17 cellular contexts compared by ENCODE assay signal in genomic region chr3:57777774-57778173, GRCh38. TPM values are rescaled to one million over a fixed set of nuclear protein-coding genes. Genes with fewer than 3 reads are reported as not detected.
DNase-seq lines count a peak whose midpoint lies in the region; ATAC-seq and TF ChIP-seq lines count a peak whose summit lies in the region.
"Had no signal": no experiment of that assay in that cellular context is flagged by ENCODE, and none has a peak within 500 bp of the region (broad histone marks: within the 10 kb centered on the region; RNA-seq: fewer than 3 reads in every experiment).

No MANE protein-coding gene starts in this region.

- in situ Hi-C loops in GM23248 (cut with MboI) = no loop called here

- H3K27me3 Mint-ChIP-seq in osteocyte (ENCODE audit: unreplicated experiment) = no peaks in the 10 kb centered on the region
- no peaks in the 10 kb centered on the region for H3K27me3 Mint-ChIP-seq in activated naive CD4-positive, alpha-beta T cell treated with anti-CD3 and anti-CD28 coated beads for 36 hours (ENCODE audit: low read depth)
- H3K27me3 Mint-ChIP-seq: B cell; CD4-positive, alpha-beta T cell had no signal

- ATAC-seq in gastroesophageal sphincter = no peak
- ATAC-seq: PC-3 had no signal

- H3K4me1 ChIP-seq in GM23248 (ENCODE audit: insufficient read depth) (peaks cover 7% of the 10 kb centered on the region; the same call in 1 of the 2 replicates), gastroesophageal sphincter (peaks cover 0 to 3% (median 0%) of the 10 kb centered on the region in 3 donors)

- TF ChIP-seq POLR2A in gastroesophageal sphincter (IDR thresholded peaks at IDR 0.05) = no peak

- no peaks in the 10 kb centered on the region for H3K27me3 ChIP-seq in GM23248 (replicated peaks; ENCODE audit: insufficient read depth)
- no peaks in the 10 kb centered on the region for H3K27me3 ChIP-seq in gastroesophageal sphincter

- H3K27ac Mint-ChIP-seq in osteocyte (ENCODE audit: unreplicated experiment) = peak overlapping the region; percentile 56
- no peak overlapping the region for H3K27ac Mint-ChIP-seq in activated naive CD4-positive, alpha-beta T cell treated with anti-CD3 and anti-CD28 coated beads for 36 hours
- H3K27ac Mint-ChIP-seq: B cell; CD4-positive, alpha-beta T cell had no signal

- H3K36me3 Mint-ChIP-seq in osteocyte (ENCODE audit: unreplicated experiment) = no peaks in the 10 kb centered on the region
- peaks cover 4% of the 10 kb centered on the region for H3K36me3 Mint-ChIP-seq in activated naive CD4-positive, alpha-beta T cell treated with anti-CD3 and anti-CD28 coated beads for 36 hours (ENCODE audit: low read depth)

- TF ChIP-seq CTCF in osteocyte (IDR thresholded peaks at IDR 0.05) = no peak
- TF ChIP-seq CTCF in gastroesophageal sphincter (IDR thresholded peaks at IDR 0.05) = no peak

- no peaks in the 10 kb centered on the region for H3K9me2 ChIP-seq in GM23248 (ENCODE audit: insufficient read depth)

- H3K9ac ChIP-seq in GM23248 (no peak overlapping the region), SK-N-MC (ENCODE audit: insufficient read length) (no peak overlapping the region)

- H2AFZ ChIP-seq in GM23248 = no peak overlapping the region

- H3K27ac ChIP-seq in GM23248 (0 out of 2 replicates have a peak overlapping the region, but pooled peaks have one; percentile 7), SK-N-MC (peak overlapping the region; percentile 77), epithelial cell of prostate (peak overlapping the region; percentile 47), gastroesophageal sphincter (no peak overlapping the region)

- peaks cover 11% of the 10 kb centered on the region for H3K4me1 Mint-ChIP-seq in osteocyte (ENCODE audit: unreplicated experiment)
- H3K4me1 Mint-ChIP-seq in activated naive CD4-positive, alpha-beta T cell treated with anti-CD3 and anti-CD28 coated beads for 36 hours (ENCODE audit: low read depth) = peaks cover 13% of the 10 kb centered on the region

- peaks cover 98% of the 10 kb centered on the region for H3K79me2 ChIP-seq in GM23248 (ENCODE audit: insufficient read depth)

- intact Hi-C loops in activated naive CD4-positive, alpha-beta T cell treated with anti-CD3 and anti-CD28 coated beads for 36 hours (cut with micrococcal nuclease) = no loop called here

- peaks cover 6% of the 10 kb centered on the region; the same call in 1 of the 2 replicates for H3F3A ChIP-seq in GM23248 (ENCODE audit: insufficient read depth)

- WGBS in GM23248 (ENCODE audit: low coverage in 1 of 2, low lambda C conversion rate in 2 of 2, missing lambda C conversion rate in 2 of 2), 2 experiments = 62 to 72% methylated on average over 3 of the region's 3 CpGs
- WGBS in gastroesophageal sphincter (ENCODE audit: low coverage in 1 of 2), 2 donors = 53 to 70% methylated on average over 3 of the region's 3 CpGs

- H3K36me3 ChIP-seq in GM23248 (ENCODE audit: low read depth) (no peaks in the 10 kb centered on the region), SK-N-MC (ENCODE audit: insufficient read depth, low read length) (no peaks in the 10 kb centered on the region), gastroesophageal sphincter (no peaks in the 10 kb centered on the region)

- H3K4me2 ChIP-seq in GM23248 (ENCODE audit: unreplicated experiment) = peak overlapping the region; percentile 26

- CTCF ChIA-PET in activated naive CD4-positive, alpha-beta T cell treated with anti-CD3 and anti-CD28 coated beads for 36 hours (lab: Charles Lee) = no interaction called here

- no peak overlapping the region for H3K4me3 Mint-ChIP-seq in osteocyte (ENCODE audit: unreplicated experiment)
- H3K4me3 Mint-ChIP-seq in activated naive CD4-positive, alpha-beta T cell treated with anti-CD3 and anti-CD28 coated beads for 36 hours = no peak overlapping the region
- H3K4me3 Mint-ChIP-seq: B cell; CD4-positive, alpha-beta T cell had no signal

- H3K4me3 ChIP-seq in GM23248 (no peak overlapping the region), SK-N-MC (peak overlapping the region; percentile 43; the same call in 1 of the 2 replicates), gastroesophageal sphincter (no peak overlapping the region)

- 0 out of 2 replicates have a peak, but pooled peaks cover 3% of the 10 kb centered on the region for H4K20me1 ChIP-seq in GM23248 (ENCODE audit: insufficient read depth)

- H3K9me3 Mint-ChIP-seq in osteocyte (ENCODE audit: unreplicated experiment) = no peaks in the 10 kb centered on the region
- no peaks in the 10 kb centered on the region for H3K9me3 Mint-ChIP-seq in activated naive CD4-positive, alpha-beta T cell treated with anti-CD3 and anti-CD28 coated beads for 36 hours
- H3K9me3 Mint-ChIP-seq: CD4-positive, alpha-beta T cell had no signal

- H3K9me3 ChIP-seq in GM23248 (ENCODE audit: low read depth) (no peaks in the 10 kb centered on the region), SK-N-MC (ENCODE audit: low read depth, low read length) (no peaks in the 10 kb centered on the region), gastroesophageal sphincter (no peaks in the 10 kb centered on the region)

- no peak for DNase-seq in GM23248
- no peak for DNase-seq in SK-N-MC (ENCODE audit: low read depth, low spot score)
- no peak for DNase-seq in epithelial cell of prostate (ENCODE audit: low read depth, low spot score)
- DNase-seq in osteocyte (ENCODE audit: extremely low spot score, unreplicated experiment) = no peak
- DNase-seq in anterior cingulate cortex (lab: John Stamatoyannopoulos, UW) = no peak
- DNase-seq in activated naive CD4-positive, alpha-beta T cell treated with anti-CD3 and anti-CD28 coated beads for 36 hours = no peak
- DNase-seq: ACHN; CD4-positive, alpha-beta T cell; DND-41; HCEC 1CT; NCI-H1436; NCI-H2081 treated with DMSO at 0.1 percent for 48 hours; NCI-H2227 treated with DMSO at 0.1 percent for 48 hours; NCI-H526; PC-3 had no signal

- TF ChIP-seq EP300 in gastroesophageal sphincter (IDR thresholded peaks at IDR 0.05) = no peak

RNA-seq across cellular contexts. Expression of gene SLMAP, which starts 21.7 kb away (rescaled TPM):
- total RNA-seq in GM23248 (2014; rRNA removed; shearing (Covaris generic)) = 33.9 and 40.2 TPM in 2 replicates
- 21.4 and 28.4 TPM in 2 replicates for polyA plus RNA-seq in GM23248 (2016; fragmentation: Nextera tagmentation; extraction: Ambion mirVana)
- total RNA-seq in osteocyte (69.8 and 71.5 TPM in 2 replicates), gastroesophageal sphincter (100 to 1,000 TPM; 462 to 594 (median 531) TPM)
- 10 to 100 TPM; 35.1 TPM for total RNA-seq in activated naive CD4-positive, alpha-beta T cell treated with anti-CD3 and anti-CD28 coated beads for 36 hours

Comparison
In these comparisons a context has a peak if more than half of its experiments do, and no peak if none do; other contexts are left out.
1. H3K27ac ChIP-seq: peak in GM23248 (single experiment), SK-N-MC (single experiment) and epithelial cell of prostate (single experiment); none in gastroesophageal sphincter (0 of 4).